In genomic region chr13:66469745-66470144, GRCh38 we compare ENCODE assay signal across 1 cellular context.
TF ChIP-seq lines count a peak whose summit lies in the region.

No MANE protein-coding gene starts in this region.

TF ChIP-seq in GM12878, 131 proteins besides CTCF, POLR2A, EP300 and RAD21:
- no peak for TF ChIP-seq ZNF622 (IDR thresholded peaks at IDR 0.05)
- no peak for TF ChIP-seq PML (IDR thresholded peaks at IDR 0.05; ENCODE audit: low read length)
- no peak for TF ChIP-seq TAF1 (IDR thresholded peaks at IDR 0.05; ENCODE audit: borderline replicate concordance, low read depth, low read length)
- no peak for TF ChIP-seq USF1 (IDR thresholded peaks at IDR 0.05; ENCODE audit: borderline replicate concordance, extremely low read length, insufficient read depth, low read depth, low read length)
- TF ChIP-seq ZNF24 (IDR thresholded peaks at IDR 0.05), result no peak
- TF ChIP-seq IKZF1 (conservative IDR thresholded peaks at IDR 0.05), result no peak
- no peak for TF ChIP-seq CBFB (IDR thresholded peaks at IDR 0.05; ENCODE audit: low read depth)
- no peak for TF ChIP-seq PAX8 (IDR thresholded peaks at IDR 0.05)
- no peak for TF ChIP-seq FOXM1 (IDR thresholded peaks at IDR 0.05; ENCODE audit: low read depth, low read length)
- no peak for TF ChIP-seq RELB (IDR thresholded peaks at IDR 0.05; ENCODE audit: low read depth)
- no peak for TF ChIP-seq HDAC2 (IDR thresholded peaks at IDR 0.05)
- no peak for TF ChIP-seq RB1 (IDR thresholded peaks at IDR 0.05; ENCODE audit: borderline replicate concordance)
- TF ChIP-seq SPI1 (IDR thresholded peaks at IDR 0.05; ENCODE audit: borderline replicate concordance, insufficient read depth, low read depth, low read length), result no peak
- no peak for TF ChIP-seq HCFC1 (IDR thresholded peaks at IDR 0.05; ENCODE audit: low read length)
